In genomic region chr17:81512984-81513668, GRCh38 we compare ENCODE assay signal across 8 cellular contexts. TPM values are rescaled to one million over a fixed set of nuclear protein-coding genes. Genes with fewer than 3 reads are reported as not detected.
DNase-seq lines count a peak whose midpoint lies in the region; ATAC-seq and TF ChIP-seq lines count a peak whose summit lies in the region.

No MANE protein-coding gene starts in this region.

- intact Hi-C loops in tibial artery (cut with DNase I; ENCODE audit: low total_unique reads): no loop called here

- H3K4me2 ChIP-seq in GM23338: peak overlapping the region; percentile 78

- H3K4me3 ChIP-seq in CD4-positive, CD25-positive, alpha-beta regulatory T cell (ENCODE audit: low read depth, low read length): peak overlapping the region; percentile 65
- peak overlapping the region; percentile 84 for H3K4me3 ChIP-seq in GM23338
- peak overlapping the region; percentile 92 to 99 for H3K4me3 ChIP-seq in tibial artery

- no peak overlapping the region for H2AFZ ChIP-seq in GM23338

- peak; percentile 43 to 79 (median 73) for DNase-seq in CD4-positive, CD25-positive, alpha-beta regulatory T cell
- peak; percentile 91 for DNase-seq in GM23338 (ENCODE audit: low spot score)
- DNase-seq in NCI-H226: peak; percentile 48
- DNase-seq in activated T-cell treated with anti-CD3 and anti-CD28 coated beads for 48 hours (ENCODE audit: low read depth): peak; percentile 68
- DNase-seq in naive B cell: peak; percentile 73
- DNase-seq in tibial artery: peak; percentile 79 to 88

- H3K36me3 Mint-ChIP-seq in CD4-positive, CD25-positive, alpha-beta regulatory T cell: peaks cover 36% of the 10 kb centered on the region
- peaks cover 42% of the 10 kb centered on the region for H3K36me3 Mint-ChIP-seq in GM23338 (ENCODE audit: low read depth)
- peaks cover 22 to 32% of the 10 kb centered on the region in 2 donors for H3K36me3 Mint-ChIP-seq in naive B cell

- no peaks in the 10 kb centered on the region for H3K9me2 ChIP-seq in GM23338 (ENCODE audit: insufficient read depth)

- peak overlapping the region; percentile 90 for H3K27ac ChIP-seq in CD4-positive, CD25-positive, alpha-beta regulatory T cell (ENCODE audit: insufficient read depth, low read length, poor library complexity, severe bottlenecking)
- H3K27ac ChIP-seq in GM23338 (ENCODE audit: low read depth): peak overlapping the region; percentile 94
- H3K27ac ChIP-seq in tibial artery: peak overlapping the region; percentile 97 to 100

- H3K27me3 Mint-ChIP-seq in CD4-positive, CD25-positive, alpha-beta regulatory T cell: peaks cover 5% of the 10 kb centered on the region
- peaks cover 66% of the 10 kb centered on the region for H3K27me3 Mint-ChIP-seq in GM23338 (ENCODE audit: insufficient read depth, low read depth, poor library complexity)
- no peaks in the 10 kb centered on the region for H3K27me3 Mint-ChIP-seq in naive B cell

- H3K79me2 ChIP-seq in GM23338 (replicated peaks; ENCODE audit: insufficient read depth): peaks cover 53% of the 10 kb centered on the region

- peaks cover 52% of the 10 kb centered on the region for H3F3A ChIP-seq in GM23338 (replicated peaks; ENCODE audit: low read depth)

- no peaks in the 10 kb centered on the region for H3K27me3 ChIP-seq in CD4-positive, CD25-positive, alpha-beta regulatory T cell (ENCODE audit: control insufficient read depth, insufficient read depth, low read length)
- H3K27me3 ChIP-seq in GM23338 (ENCODE audit: insufficient read depth) (peaks cover 3% of the 10 kb centered on the region; the same call in 1 of the 2 replicates), tibial artery (no peaks in the 10 kb centered on the region)

- H3K27ac Mint-ChIP-seq in CD4-positive, CD25-positive, alpha-beta regulatory T cell: peak overlapping the region in 2 of 3 donors; percentile 87 to 91
- peak overlapping the region; percentile 78 for H3K27ac Mint-ChIP-seq in GM23338
- H3K27ac Mint-ChIP-seq in naive B cell: peak overlapping the region; percentile 90 to 97 (median 94)

- no peaks in the 10 kb centered on the region for H3K9me3 ChIP-seq in CD4-positive, CD25-positive, alpha-beta regulatory T cell (ENCODE audit: control insufficient read depth in 2 of 2, low read length in 2 of 2)
- no peaks in the 10 kb centered on the region for H3K9me3 ChIP-seq in tibial artery

- H4K20me1 ChIP-seq in GM23338 (replicated peaks; ENCODE audit: insufficient read depth): peaks cover 40% of the 10 kb centered on the region

- H3K9me3 Mint-ChIP-seq in CD4-positive, CD25-positive, alpha-beta regulatory T cell: peaks cover 0 to 5% (median 0%) of the 10 kb centered on the region in 7 donors
- H3K9me3 Mint-ChIP-seq in GM23338 (peaks cover 35% of the 10 kb centered on the region), naive B cell (no peaks in the 10 kb centered on the region)

- TF ChIP-seq CTCF in GM23338 (conservative IDR thresholded peaks at IDR 0.05; ENCODE audit: low read depth in 2 of 2) (no peak; a peak in 1 of 4 replicates), tibial artery (IDR thresholded peaks at IDR 0.05) (no peak)

- ATAC-seq in CD4-positive, CD25-positive, alpha-beta regulatory T cell (ENCODE audit: low read depth in 2 of 2): peak; percentile 19
- peak; percentile 12 for ATAC-seq in GM23338
- peak; percentile 1 for ATAC-seq in esophagus mucosa
- ATAC-seq in naive B cell (ENCODE audit: low read depth in 2 of 2): peak; percentile 28 to 30
- no peak for ATAC-seq in GM19395 (IDR thresholded peaks at IDR 0.05; ENCODE audit: unreplicated experiment)

- H3K4me3 Mint-ChIP-seq in CD4-positive, CD25-positive, alpha-beta regulatory T cell: peak overlapping the region; percentile 90 to 98 (median 94)
- peak overlapping the region; percentile 75 for H3K4me3 Mint-ChIP-seq in GM23338
- peak overlapping the region; percentile 89 to 97 (median 93) for H3K4me3 Mint-ChIP-seq in naive B cell

- H3K4me1 Mint-ChIP-seq in CD4-positive, CD25-positive, alpha-beta regulatory T cell: peaks cover 5 to 55% (median 19%) of the 10 kb centered on the region in 4 donors
- H3K4me1 Mint-ChIP-seq in GM23338 (peaks cover 31% of the 10 kb centered on the region), naive B cell (peaks cover 42 to 62% (median 56%) of the 10 kb centered on the region in 3 donors)

- peaks cover 31% of the 10 kb centered on the region for H3K36me3 ChIP-seq in CD4-positive, CD25-positive, alpha-beta regulatory T cell (ENCODE audit: control insufficient read depth, insufficient read depth, low read length)
- H3K36me3 ChIP-seq in GM23338 (ENCODE audit: insufficient read depth) (peaks cover 36% of the 10 kb centered on the region), tibial artery (peaks cover 40 to 44% (median 43%) of the 10 kb centered on the region in 3 donors)

- H3K4me1 ChIP-seq in CD4-positive, CD25-positive, alpha-beta regulatory T cell (ENCODE audit: control insufficient read depth, insufficient read depth, low read length, poor library complexity, severe bottlenecking): peaks cover 70% of the 10 kb centered on the region
- H3K4me1 ChIP-seq in GM23338 (ENCODE audit: insufficient read depth) (peaks cover 22% of the 10 kb centered on the region), tibial artery (peaks cover 0 to 48% (median 26%) of the 10 kb centered on the region in 4 donors)

TF ChIP-seq in GM23338, 12 proteins besides CTCF, POLR2A, EP300 and RAD21:
- TF ChIP-seq POLR2AphosphoS5 (IDR thresholded peaks at IDR 0.05; ENCODE audit: low read depth) (no peak; the same call in 1 of the 2 replicates), CREB1 (CRISPR knock-in tag; IDR thresholded peaks at IDR 0.05; ENCODE audit: low read depth) (no peak), EZH2 (IDR thresholded peaks at IDR 0.05; ENCODE audit: low read depth, unreplicated experiment) (no peak), JUNB (IDR thresholded peaks at IDR 0.05; ENCODE audit: unreplicated experiment) (no peak)

RNA-seq across cellular contexts. Expression of gene ACTG1, which starts 0.5 kb away (rescaled TPM):
- total RNA-seq in CD4-positive, CD25-positive, alpha-beta regulatory T cell: 1,684 TPM
- polyA plus RNA-seq in CD4-positive, CD25-positive, alpha-beta regulatory T cell: 1,000 to 10,000 TPM; 1,881 to 2,724 (median 2,486) TPM
- 4,739 and 4,954 TPM in 2 replicates for total RNA-seq in GM23338 (2014; rRNA removed; shearing (Covaris generic))
- polyA plus RNA-seq in GM23338 (2016; fragmentation: Nextera tagmentation; extraction: Ambion mirVana) (1,867 and 1,896 TPM in 2 replicates), naive B cell (ENCODE audit: low read depth in 6 of 6) (1,000 to 10,000 TPM in 1 of 6 donors, 100 to 1,000 TPM in 5; 664 to 1,094 (median 872) TPM)
- total RNA-seq in esophagus mucosa: 4,027 TPM

RNA-seq across cellular contexts. Expression of gene FSCN2, which starts 15.1 kb away (rescaled TPM):
- 0.74 TPM for total RNA-seq in CD4-positive, CD25-positive, alpha-beta regulatory T cell
- polyA plus RNA-seq in CD4-positive, CD25-positive, alpha-beta regulatory T cell: under 1 TPM in 1 of 4 donors, not detected in 3; 0.17 TPM
- total RNA-seq in GM23338 (2014; rRNA removed; shearing (Covaris generic)): 1.6 TPM in 1 of 2 replicates, not detected in the other
- 0.13 TPM in 1 of 2 replicates, not detected in the other for polyA plus RNA-seq in GM23338 (2016; fragmentation: Nextera tagmentation; extraction: Ambion mirVana)
- total RNA-seq in esophagus mucosa: 0.76 TPM
- polyA plus RNA-seq in naive B cell (ENCODE audit: low read depth in 6 of 6): under 1 TPM in 5 of 6 donors, not detected in 1; 0.17 to 0.59 (median 0.39) TPM

RNA-seq across cellular contexts. Expression of gene FAAP100, which starts 39.0 kb away (rescaled TPM):
- 28.1 TPM for total RNA-seq in CD4-positive, CD25-positive, alpha-beta regulatory T cell
- 10 to 100 TPM in 2 of 4 donors, 1 to 10 TPM in 2; 8.2 to 13.0 (median 10.4) TPM for polyA plus RNA-seq in CD4-positive, CD25-positive, alpha-beta regulatory T cell
- 50.5 and 52.8 TPM in 2 replicates for total RNA-seq in GM23338 (2014; rRNA removed; shearing (Covaris generic))
- polyA plus RNA-seq in GM23338 (2016; fragmentation: Nextera tagmentation; extraction: Ambion mirVana) (16.0 and 16.2 TPM in 2 replicates), naive B cell (ENCODE audit: low read depth in 6 of 6) (10 to 100 TPM; 12.5 to 31.2 (median 15.1) TPM)
- 16.3 TPM for total RNA-seq in esophagus mucosa
